1 cellular context compared by ENCODE assay signal in genomic region chr1:181076852-181077251, GRCh38.
TF ChIP-seq lines count a peak whose summit lies in the region.

No MANE protein-coding gene starts in this region.

TF ChIP-seq in GM23338, 12 proteins besides CTCF, POLR2A, EP300 and RAD21:
- TF ChIP-seq POLR2AphosphoS5 (IDR thresholded peaks at IDR 0.05; ENCODE audit: low read depth) (no peak), ZNF331 (CRISPR knock-in tag; IDR thresholded peaks at IDR 0.05; ENCODE audit: low read depth) (no peak), REST (IDR thresholded peaks at IDR 0.05; ENCODE audit: unreplicated experiment) (no peak), EZH2phosphoT487 (IDR thresholded peaks at IDR 0.05; ENCODE audit: unreplicated experiment) (no peak)
